1 cellular context compared by ENCODE assay signal in the genomic region with DNA sequence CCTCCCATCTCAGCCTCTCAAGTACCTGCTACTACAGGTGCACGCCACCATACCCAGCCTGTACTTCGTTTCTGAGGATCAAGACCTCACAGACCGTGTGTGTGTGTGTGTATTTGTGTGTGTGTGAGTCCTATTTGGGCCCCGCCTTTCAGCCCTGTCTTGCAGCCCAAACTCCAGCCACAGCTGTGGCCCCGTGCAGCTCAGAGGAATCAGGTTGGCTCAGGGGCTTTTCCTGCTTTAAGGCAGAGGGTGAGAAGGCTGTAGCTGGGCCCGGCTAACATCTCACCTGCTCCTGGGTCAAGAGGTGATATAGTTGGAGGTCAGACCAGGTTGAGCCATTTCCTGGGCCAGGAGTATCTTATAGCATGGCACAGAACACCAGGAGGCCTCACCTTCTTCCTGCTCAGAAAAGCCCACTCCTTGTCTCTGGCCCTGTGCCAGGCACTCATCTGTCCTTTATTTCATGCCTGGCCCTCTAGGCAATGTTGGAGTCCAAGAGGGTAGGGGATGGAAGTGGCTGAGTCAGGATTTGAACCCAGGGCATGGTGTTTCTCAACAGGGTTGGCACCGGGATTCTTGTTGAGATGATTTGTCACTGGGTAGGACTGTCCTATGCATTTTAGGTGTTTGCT.
TF ChIP-seq lines count a peak whose summit lies in the region.

No MANE protein-coding gene starts in this region.

TF ChIP-seq in GM23338, 12 proteins besides CTCF, POLR2A, EP300 and RAD21 (continued from another document):
- TF ChIP-seq, protein P1, sequence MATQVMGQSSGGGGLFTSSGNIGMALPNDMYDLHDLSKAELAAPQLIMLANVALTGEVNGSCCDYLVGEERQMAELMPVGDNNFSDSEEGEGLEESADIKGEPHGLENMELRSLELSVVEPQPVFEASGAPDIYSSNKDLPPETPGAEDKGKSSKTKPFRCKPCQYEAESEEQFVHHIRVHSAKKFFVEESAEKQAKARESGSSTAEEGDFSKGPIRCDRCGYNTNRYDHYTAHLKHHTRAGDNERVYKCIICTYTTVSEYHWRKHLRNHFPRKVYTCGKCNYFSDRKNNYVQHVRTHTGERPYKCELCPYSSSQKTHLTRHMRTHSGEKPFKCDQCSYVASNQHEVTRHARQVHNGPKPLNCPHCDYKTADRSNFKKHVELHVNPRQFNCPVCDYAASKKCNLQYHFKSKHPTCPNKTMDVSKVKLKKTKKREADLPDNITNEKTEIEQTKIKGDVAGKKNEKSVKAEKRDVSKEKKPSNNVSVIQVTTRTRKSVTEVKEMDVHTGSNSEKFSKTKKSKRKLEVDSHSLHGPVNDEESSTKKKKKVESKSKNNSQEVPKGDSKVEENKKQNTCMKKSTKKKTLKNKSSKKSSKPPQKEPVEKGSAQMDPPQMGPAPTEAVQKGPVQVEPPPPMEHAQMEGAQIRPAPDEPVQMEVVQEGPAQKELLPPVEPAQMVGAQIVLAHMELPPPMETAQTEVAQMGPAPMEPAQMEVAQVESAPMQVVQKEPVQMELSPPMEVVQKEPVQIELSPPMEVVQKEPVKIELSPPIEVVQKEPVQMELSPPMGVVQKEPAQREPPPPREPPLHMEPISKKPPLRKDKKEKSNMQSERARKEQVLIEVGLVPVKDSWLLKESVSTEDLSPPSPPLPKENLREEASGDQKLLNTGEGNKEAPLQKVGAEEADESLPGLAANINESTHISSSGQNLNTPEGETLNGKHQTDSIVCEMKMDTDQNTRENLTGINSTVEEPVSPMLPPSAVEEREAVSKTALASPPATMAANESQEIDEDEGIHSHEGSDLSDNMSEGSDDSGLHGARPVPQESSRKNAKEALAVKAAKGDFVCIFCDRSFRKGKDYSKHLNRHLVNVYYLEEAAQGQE (IDR thresholded peaks at IDR 0.05; ENCODE audit: unreplicated experiment), result no peak
TF ChIP-seq in GM23338: peak in this region for 0.
